24 cellular contexts compared by ENCODE assay signal in genomic region chr12:100656806-100657205, GRCh38.
DNase-seq lines count a peak whose midpoint lies in the region; TF ChIP-seq lines count a peak whose summit lies in the region.
"Had no signal": no experiment of that assay in that cellular context is flagged by ENCODE, and none has a peak within 500 bp of the region (broad histone marks: within the 10 kb centered on the region; RNA-seq: fewer than 3 reads in every experiment).

No MANE protein-coding gene starts in this region.

- no peaks in the 10 kb centered on the region for H4K20me1 ChIP-seq in PC-9 (ENCODE audit: insufficient read depth)

- H3K4me1 ChIP-seq in neuronal stem cell (ENCODE audit: control insufficient read depth in 2 of 2, insufficient read depth in 1 of 2, low read depth in 1 of 2, low read length in 2 of 2), result peaks cover 0 to 7% of the 10 kb centered on the region in 2 donors
- no peaks in the 10 kb centered on the region for H3K4me1 ChIP-seq in PC-9 (replicated peaks; ENCODE audit: insufficient read depth)
- H3K4me1 ChIP-seq: adrenal gland, body of pancreas, left lung, parathyroid adenoma, right atrium auricular region had no signal

- no TSS peak for BruUV-seq in PC-9 (replicated peaks; lab: Mats Ljungman, UMichigan)

- peak overlapping the region; percentile 71 for H3K27ac ChIP-seq in neuronal stem cell (replicated peaks; ENCODE audit: low read length)
- H3K27ac ChIP-seq in PC-9, result no peak overlapping the region
- H3K27ac ChIP-seq: adrenal gland, body of pancreas, left lung, parathyroid adenoma, right atrium auricular region, thoracic aorta had no signal

- no peak overlapping the region for H2AFZ ChIP-seq in neuronal stem cell (ENCODE audit: low read length)
- H2AFZ ChIP-seq in PC-9, result no peak overlapping the region
- H2AFZ ChIP-seq: parathyroid adenoma had no signal

- H3K79me1 ChIP-seq in neuronal stem cell (ENCODE audit: low read depth, low read length), result no peaks in the 10 kb centered on the region

- intact Hi-C loops in PC-9 (cut with micrococcal nuclease; ENCODE audit: unreplicated experiment), result no loop called here

- H3K27me3 ChIP-seq in neuronal stem cell (ENCODE audit: control insufficient read depth in 3 of 3, insufficient read depth in 3 of 3, low read depth in 1 of 3, low read length in 3 of 3) (peaks cover 0 to 1% (median 0%) of the 10 kb centered on the region in 3 experiments), PC-9 (ENCODE audit: insufficient read depth, low read depth) (peaks cover 41% of the 10 kb centered on the region)
- H3K27me3 ChIP-seq: adrenal gland, body of pancreas, right atrium auricular region had no signal

- no peak overlapping the region for H3K23ac ChIP-seq in neuronal stem cell (ENCODE audit: low read depth, low read length, poor library complexity)

- no peak overlapping the region for H3K18ac ChIP-seq in neuronal stem cell (ENCODE audit: low read length)

- no peak overlapping the region for H2AK5ac ChIP-seq in neuronal stem cell (ENCODE audit: low read depth, low read length)

- H3F3A ChIP-seq in PC-9 (ENCODE audit: insufficient read depth, low read depth), result no peaks in the 10 kb centered on the region

- no peak overlapping the region for H4K91ac ChIP-seq in neuronal stem cell (ENCODE audit: low read depth, low read length, poor library complexity)

- no peak overlapping the region for H2BK120ac ChIP-seq in neuronal stem cell (ENCODE audit: low read depth, low read length)

- no peaks in the 10 kb centered on the region for H3K9me2 ChIP-seq in PC-9 (ENCODE audit: insufficient read depth)

- H3K79me2 ChIP-seq in PC-9 (ENCODE audit: low read depth), result no peaks in the 10 kb centered on the region
- H3K79me2 ChIP-seq: parathyroid adenoma had no signal

- TF ChIP-seq CTCF in PC-9 (conservative IDR thresholded peaks at IDR 0.05), result no peak

- no peak overlapping the region for H3K4ac ChIP-seq in neuronal stem cell (ENCODE audit: low read length)

- H4K8ac ChIP-seq in neuronal stem cell (ENCODE audit: low read depth, low read length), result no peak overlapping the region

- WGBS in neuronal stem cell (ENCODE audit: extremely low coverage in 2 of 2, insufficient read length in 2 of 2, insufficient replicate concordance in 1 of 2), 2 donors, result no CpG with 5 or more reads among the region's 1 CpG

- peak; percentile 29 for DNase-seq in NCI-H2171 treated with DMSO at 0.1 percent for 48 hours (lab: John Stamatoyannopoulos, UW)
- no peak for DNase-seq in NCI-H2171 (lab: John Stamatoyannopoulos, UW)
- peak; percentile 87 for DNase-seq in NCI-H146 treated with DMSO at 0.1 percent for 48 hours (lab: John Stamatoyannopoulos, UW; ENCODE audit: unreplicated experiment)
- DNase-seq in NCI-H69 (lab: John Stamatoyannopoulos, UW), result peak; percentile 99
- peak; percentile 33 for DNase-seq in neuronal stem cell (ENCODE audit: low spot score)
- DNase-seq in AG08395 (ENCODE audit: low spot score), result no peak
- DNase-seq in PC-9, result no peak
- DNase-seq in stimulated activated CD4-positive, alpha-beta T cell treated with anti-CD3 and anti-CD28 coated beads, Interleukin-4, amount 100 ng/mL, for 24 hours, result no peak
- DNase-seq: 8988T; activated CD4-positive, alpha-beta T cell treated with anti-CD3 and anti-CD28 coated beads, Interleukin-2, amount 50 U/mL, for 48 hours; activated T-cell treated with anti-CD3 and anti-CD28 coated beads, Interleukin-2, amount 50 U/mL, for 72 hours; adrenal gland; body of pancreas; endodermal cell; H7; left lung; NCI-H1694 treated with DMSO at 0.1 percent for 48 hours; NCI-H446 treated with DMSO at 0.1 percent for 48 hours; stimulated activated CD4-positive, alpha-beta T cell treated with anti-CD3 and anti-CD28 coated beads, Interleukin-1b, Interleukin-23, amount 100 ng/mL, for 48 hours had no signal

- no peak overlapping the region for H2BK15ac ChIP-seq in neuronal stem cell (ENCODE audit: low read length)

- H3K9me3 ChIP-seq in neuronal stem cell (replicated peaks in 1 of 2; ENCODE audit: control insufficient read depth in 2 of 2, insufficient read depth in 1 of 2, low read depth in 1 of 2, low read length in 2 of 2), result no peaks in the 10 kb centered on the region
- no peaks in the 10 kb centered on the region for H3K9me3 ChIP-seq in PC-9 (ENCODE audit: insufficient read depth, low read depth)
- H3K9me3 ChIP-seq: adrenal gland, body of pancreas, left lung, thoracic aorta had no signal

- H3K4me3 ChIP-seq in neuronal stem cell (ENCODE audit: low read length in 2 of 2), result no peak overlapping the region
- H3K4me3 ChIP-seq in PC-9, result no peak overlapping the region
- H3K4me3 ChIP-seq: adrenal gland, body of pancreas, GM12878, K562, left lung, right atrium auricular region, thoracic aorta had no signal

- no peak overlapping the region for H3K9ac ChIP-seq in neuronal stem cell (ENCODE audit: low read depth, low read length, poor library complexity)
- H3K9ac ChIP-seq: parathyroid adenoma had no signal

- H2BK5ac ChIP-seq in neuronal stem cell (ENCODE audit: low read length), result no peak overlapping the region

- CTCF ChIA-PET in PC-9 (lab: Charles Lee), result no interaction called here

- no peak overlapping the region for H2BK12ac ChIP-seq in neuronal stem cell (ENCODE audit: low read length)

- H3K14ac ChIP-seq in neuronal stem cell (ENCODE audit: low read length), result no peak overlapping the region

- POLR2A ChIA-PET in PC-9 (lab: Charles Lee; ENCODE audit: unreplicated experiment), result no interaction called here

- H3K36me3 ChIP-seq in neuronal stem cell (replicated peaks in 1 of 2; ENCODE audit: control insufficient read depth in 2 of 2, insufficient read depth in 2 of 2, low read length in 2 of 2) (no peaks in the 10 kb centered on the region), PC-9 (ENCODE audit: low read depth) (no peaks in the 10 kb centered on the region)
- H3K36me3 ChIP-seq: adrenal gland, left lung, right atrium auricular region, thoracic aorta had no signal

- H3K4me2 ChIP-seq in neuronal stem cell (ENCODE audit: insufficient read depth, low read length, poor library complexity, severe bottlenecking) (no peak overlapping the region), PC-9 (no peak overlapping the region)

Comparison
In these comparisons a context has a peak if more than half of its experiments do, and no peak if none do; other contexts are left out.
1. DNase-seq: peak in NCI-H2171 treated with DMSO at 0.1 percent for 48 hours (single experiment), NCI-H146 treated with DMSO at 0.1 percent for 48 hours (single experiment), NCI-H69 (single experiment) and neuronal stem cell (single experiment); none in NCI-H2171 (single experiment), AG08395 (single experiment), PC-9 (0 of 2) and stimulated activated CD4-positive, alpha-beta T cell treated with anti-CD3 and anti-CD28 coated beads, Interleukin-4, amount 100 ng/mL, for 24 hours (single experiment).